28 cellular contexts compared by ENCODE assay signal in the genomic region with DNA sequence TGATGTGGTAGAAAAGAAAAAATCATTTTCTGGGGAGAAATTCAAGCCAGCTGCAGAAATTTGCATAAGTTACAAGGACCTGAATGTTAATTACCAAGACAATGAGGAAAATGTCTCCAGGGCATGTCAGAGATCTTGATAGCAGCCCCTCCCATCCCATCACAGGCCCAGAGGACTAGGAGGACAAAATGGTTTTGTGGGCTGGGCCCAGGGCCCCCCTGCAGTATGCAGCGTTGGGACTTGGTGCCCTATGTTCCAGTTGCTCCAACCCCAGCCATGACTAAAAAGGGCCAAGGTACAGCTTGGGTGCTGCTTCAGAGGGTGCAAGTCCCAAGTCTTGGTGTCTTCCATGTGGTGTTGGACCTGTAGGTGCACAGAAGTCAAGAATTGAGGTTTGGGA.
"Had no signal": no experiment of that assay in that cellular context is flagged by ENCODE, and none has a peak within 500 bp of the region (broad histone marks: within the 10 kb centered on the region; RNA-seq: fewer than 3 reads in every experiment).

No MANE protein-coding gene starts in this region.

- H3K9ac ChIP-seq: neural progenitor cell, parathyroid adenoma had no signal

- DNase-seq: natural killer cell; occipital lobe; ovary; posterior cingulate gyrus; psoas muscle; right cardiac atrium; spleen; stimulated activated CD4-positive, alpha-beta T cell treated with anti-CD3 and anti-CD28 coated beads, Interleukin-12 subunit alpha, Interleukin-12 subunit beta, amount 100 ng/mL, for 4 hours; stimulated activated CD4-positive, alpha-beta T cell treated with anti-CD3 and anti-CD28 coated beads, Interleukin-1b, Interleukin-23, amount 100 ng/mL, for 48 hours; stimulated activated CD4-positive, alpha-beta T cell treated with anti-CD3 and anti-CD28 coated beads, Interleukin-4, amount 100 ng/mL, for 1 hour; stimulated activated CD4-positive, alpha-beta T cell treated with anti-CD3 and anti-CD28 coated beads, Interleukin-4, amount 100 ng/mL, for 4 hours; stimulated activated CD8-positive, alpha-beta memory T cell treated with anti-CD3 and anti-CD28 coated beads, Interleukin-4, amount 100 ng/mL, for 48 hours; stimulated activated naive CD4-positive, alpha-beta T cell; stimulated activated naive CD8-positive, alpha-beta T cell treated with anti-CD3 and anti-CD28 coated beads, Interleukin-15, amount 100 ng/mL, for 72 hours; stimulated activated naive CD8-positive, alpha-beta T cell treated with anti-CD3 and anti-CD28 coated beads, Interleukin-15, Interleukin-2, amounts not matched to agents 100 U/mL and 50 U/mL, for 24 hours; substantia nigra; testis; trophoblast cell; upper lobe of left lung had no signal

- H3K27ac ChIP-seq: neural progenitor cell, ovary, parathyroid adenoma, psoas muscle, skin epidermis, spleen, suprapubic skin, testis, tibial nerve, upper lobe of left lung, vagina had no signal

- H3K4me3 ChIP-seq: neural progenitor cell, ovary, psoas muscle, skin epidermis, smooth muscle cell, spleen, suprapubic skin, testis, tibial nerve, upper lobe of left lung, vagina had no signal

- H3K4me1 ChIP-seq: neural progenitor cell, parathyroid adenoma, psoas muscle, spleen, suprapubic skin, testis, upper lobe of left lung, vagina had no signal

- H3K36me3 ChIP-seq: neural progenitor cell, ovary, spleen, suprapubic skin, tibial nerve, upper lobe of left lung, vagina had no signal

- ATAC-seq: natural killer cell; psoas muscle; right cardiac atrium; sciatic nerve; stimulated activated memory B cell treated with anti-CD40 and anti-IgM and Interleukin-4, amounts not matched to agents 10 μg/mL and 1 μg/mL and 100 μg/mL, for 72 hours; stimulated activated naive CD8-positive, alpha-beta T cell treated with anti-CD3 and anti-CD28 coated beads, Interleukin-15, amount 100 ng/mL, for 72 hours; stimulated activated naive CD8-positive, alpha-beta T cell treated with anti-CD3 and anti-CD28 coated beads, Interleukin-15, Interleukin-2, amounts not matched to agents 100 U/mL and 50 U/mL, for 24 hours had no signal

- H3K27me3 ChIP-seq: ovary, suprapubic skin, testis, tibial nerve, upper lobe of left lung, vagina had no signal

- H3K4me2 ChIP-seq: neural progenitor cell, smooth muscle cell had no signal

- H3K9me3 ChIP-seq: ovary, testis, vagina had no signal

- H3K79me2 ChIP-seq: parathyroid adenoma had no signal

- H2AFZ ChIP-seq: neural progenitor cell, parathyroid adenoma had no signal
